In the genomic region with DNA sequence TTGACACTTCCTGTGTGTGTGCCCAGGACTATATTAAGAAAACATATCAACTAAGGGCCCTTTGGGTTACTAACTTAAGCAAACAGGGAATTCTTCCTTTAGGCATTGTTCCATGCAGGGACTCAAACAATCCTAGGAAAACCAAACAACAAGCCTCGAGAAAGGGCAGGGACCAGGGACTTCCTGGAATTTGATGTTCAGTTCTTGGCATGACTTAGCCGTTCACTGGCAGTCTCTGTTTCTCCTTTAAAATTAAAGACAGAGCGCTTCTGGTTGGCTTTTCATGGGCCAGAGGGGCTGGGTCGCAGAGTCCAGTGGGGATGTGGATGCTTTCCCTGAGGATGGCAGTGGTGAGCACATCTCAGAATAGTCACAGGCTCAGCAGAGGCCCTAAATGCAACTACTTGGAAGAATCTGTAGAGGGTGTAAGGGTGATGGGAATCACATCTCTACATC, we compare ENCODE assay signal across 15 cellular contexts. TPM values are rescaled to one million over a fixed set of nuclear protein-coding genes. Genes with fewer than 3 reads are reported as not detected.
DNase-seq lines count a peak whose midpoint lies in the region; ATAC-seq, FAIRE-seq and TF ChIP-seq lines count a peak whose summit lies in the region.
"Had no signal": no experiment of that assay in that cellular context is flagged by ENCODE, and none has a peak within 500 bp of the region (broad histone marks: within the 10 kb centered on the region; RNA-seq: fewer than 3 reads in every experiment).

No MANE protein-coding gene starts in this region.

- no peak for TF ChIP-seq EP300 in A549 (IDR thresholded peaks at IDR 0.05)

- POLR2A ChIA-PET in A549 (lab: Yijun Ruan, JAX), result no interaction called here

- no peak for FAIRE-seq in A549 (lab: Jason Lieb, UNC)

- no peak for TF ChIP-seq RAD21 in A549 (conservative IDR thresholded peaks at IDR 0.05 in 1 of 2, IDR thresholded peaks at IDR 0.05 in 1 of 2)

- 81% methylated on average over 4 of the region's 4 CpGs for WGBS in A549 (ENCODE audit: missing lambda C conversion rate)

- CTCF ChIA-PET in A549 (lab: Yijun Ruan, JAX), result no interaction called here

- H3K4me3 ChIP-seq in A549 (no peak overlapping the region), RWPE2 (ENCODE audit: severe bottlenecking) (no peak overlapping the region)
- H3K4me3 ChIP-seq: colonic mucosa, HAP-1, tibial nerve had no signal

- H3K27me3 ChIP-seq in RWPE2 (ENCODE audit: insufficient read depth, poor library complexity, severe bottlenecking) (no peaks in the 10 kb centered on the region), foreskin keratinocyte (no peaks in the 10 kb centered on the region)
- H3K27me3 ChIP-seq: colonic mucosa, tibial nerve had no signal

- no peak for TF ChIP-seq POLR2A in A549 (IDR thresholded peaks at IDR 0.05; ENCODE audit: low read length)

- DNase-seq in A549 (ENCODE audit: low read depth in 1 of 2, low spot score in 1 of 2), result peak; percentile 28 to 43
- DNase-seq in GM04503 (ENCODE audit: low read depth), result peak; percentile 3
- DNase-seq in RWPE2 (ENCODE audit: low spot score), result no peak
- DNase-seq in foreskin keratinocyte, result no peak
- no peak for DNase-seq in amniotic stem cell (lab: John Stamatoyannopoulos, UW)
- no peak for DNase-seq in effector CD8-positive, alpha-beta T cell (lab: John Stamatoyannopoulos, UW)
- no peak for DNase-seq in NCI-H187 treated with DMSO at 0.1 percent for 48 hours (lab: John Stamatoyannopoulos, UW)
- DNase-seq: activated CD4-positive, alpha-beta T cell treated with anti-CD3 and anti-CD28 coated beads for 1 hour; activated gamma-delta T cell treated with Interleukin-2 at 50 U/mL for 16 hours; colonic mucosa; Kasumi-1; NCI-H510A had no signal

- H3K4me2 ChIP-seq in A549, result no peak overlapping the region

- H3K27ac ChIP-seq in A549 (no peak overlapping the region), RWPE2 (ENCODE audit: poor library complexity, severe bottlenecking) (no peak overlapping the region), foreskin keratinocyte (no peak overlapping the region)
- H3K27ac ChIP-seq: colonic mucosa, tibial nerve had no signal

- no peak for TF ChIP-seq CTCF in A549 (IDR thresholded peaks at IDR 0.05)
- no peak for TF ChIP-seq CTCF in RWPE2 (IDR thresholded peaks at IDR 0.05; ENCODE audit: poor library complexity, severe bottlenecking)
- TF ChIP-seq CTCF in foreskin keratinocyte (conservative IDR thresholded peaks at IDR 0.05), result peak; percentile 29

- ATAC-seq in A549, result peak; percentile 68 to 83; a peak in 5 of 6 replicates
- peak; percentile 54; the same call in 1 of the 3 replicates for ATAC-seq in RWPE2 (ENCODE audit: low read depth)
- no peak for ATAC-seq in foreskin keratinocyte
- no peak for ATAC-seq in HG03159 (IDR thresholded peaks at IDR 0.05; ENCODE audit: unreplicated experiment)

- H3K4me1 ChIP-seq in A549 (no peaks in the 10 kb centered on the region), RWPE2 (ENCODE audit: insufficient read depth, poor library complexity, severe bottlenecking) (no peaks in the 10 kb centered on the region), foreskin keratinocyte (no peaks in the 10 kb centered on the region)
- H3K4me1 ChIP-seq: colonic mucosa, HAP-1, tibial nerve had no signal

- H3K9me3 ChIP-seq in A549 (no peaks in the 10 kb centered on the region), RWPE2 (ENCODE audit: severe bottlenecking) (no peaks in the 10 kb centered on the region)
- H3K9me3 ChIP-seq: colonic mucosa, HAP-1, tibial nerve had no signal

- no peaks in the 10 kb centered on the region for H3K36me3 ChIP-seq in RWPE2 (ENCODE audit: low read depth)
- H3K36me3 ChIP-seq: colonic mucosa, tibial nerve had no signal

TF ChIP-seq in A549, 52 proteins besides CTCF, POLR2A, EP300 and RAD21:
- TF ChIP-seq CEBPB (IDR thresholded peaks at IDR 0.05) (no peak), ESRRA (IDR thresholded peaks at IDR 0.05; ENCODE audit: borderline replicate concordance, low read length) (no peak), HOXA7 (CRISPR knock-in tag; IDR thresholded peaks at IDR 0.05) (no peak), FOXS1 (CRISPR knock-in tag; IDR thresholded peaks at IDR 0.05) (no peak), MAZ (IDR thresholded peaks at IDR 0.05; ENCODE audit: borderline replicate concordance, low read depth, low read length) (no peak), POLR2AphosphoS2 (conservative IDR thresholded peaks at IDR 0.05; ENCODE audit: low read length) (no peak), KDM1A (IDR thresholded peaks at IDR 0.05; ENCODE audit: low read depth) (no peak), ZNF302 (CRISPR knock-in tag; IDR thresholded peaks at IDR 0.05) (no peak), HOXB5 (CRISPR knock-in tag; IDR thresholded peaks at IDR 0.05) (no peak), JUN (IDR thresholded peaks at IDR 0.05) (no peak)
- TF ChIP-seq, protein P1, sequence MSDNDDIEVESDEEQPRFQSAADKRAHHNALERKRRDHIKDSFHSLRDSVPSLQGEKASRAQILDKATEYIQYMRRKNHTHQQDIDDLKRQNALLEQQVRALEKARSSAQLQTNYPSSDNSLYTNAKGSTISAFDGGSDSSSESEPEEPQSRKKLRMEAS (IDR thresholded peaks at IDR 0.05), result no peak
- TF ChIP-seq, protein P2, sequence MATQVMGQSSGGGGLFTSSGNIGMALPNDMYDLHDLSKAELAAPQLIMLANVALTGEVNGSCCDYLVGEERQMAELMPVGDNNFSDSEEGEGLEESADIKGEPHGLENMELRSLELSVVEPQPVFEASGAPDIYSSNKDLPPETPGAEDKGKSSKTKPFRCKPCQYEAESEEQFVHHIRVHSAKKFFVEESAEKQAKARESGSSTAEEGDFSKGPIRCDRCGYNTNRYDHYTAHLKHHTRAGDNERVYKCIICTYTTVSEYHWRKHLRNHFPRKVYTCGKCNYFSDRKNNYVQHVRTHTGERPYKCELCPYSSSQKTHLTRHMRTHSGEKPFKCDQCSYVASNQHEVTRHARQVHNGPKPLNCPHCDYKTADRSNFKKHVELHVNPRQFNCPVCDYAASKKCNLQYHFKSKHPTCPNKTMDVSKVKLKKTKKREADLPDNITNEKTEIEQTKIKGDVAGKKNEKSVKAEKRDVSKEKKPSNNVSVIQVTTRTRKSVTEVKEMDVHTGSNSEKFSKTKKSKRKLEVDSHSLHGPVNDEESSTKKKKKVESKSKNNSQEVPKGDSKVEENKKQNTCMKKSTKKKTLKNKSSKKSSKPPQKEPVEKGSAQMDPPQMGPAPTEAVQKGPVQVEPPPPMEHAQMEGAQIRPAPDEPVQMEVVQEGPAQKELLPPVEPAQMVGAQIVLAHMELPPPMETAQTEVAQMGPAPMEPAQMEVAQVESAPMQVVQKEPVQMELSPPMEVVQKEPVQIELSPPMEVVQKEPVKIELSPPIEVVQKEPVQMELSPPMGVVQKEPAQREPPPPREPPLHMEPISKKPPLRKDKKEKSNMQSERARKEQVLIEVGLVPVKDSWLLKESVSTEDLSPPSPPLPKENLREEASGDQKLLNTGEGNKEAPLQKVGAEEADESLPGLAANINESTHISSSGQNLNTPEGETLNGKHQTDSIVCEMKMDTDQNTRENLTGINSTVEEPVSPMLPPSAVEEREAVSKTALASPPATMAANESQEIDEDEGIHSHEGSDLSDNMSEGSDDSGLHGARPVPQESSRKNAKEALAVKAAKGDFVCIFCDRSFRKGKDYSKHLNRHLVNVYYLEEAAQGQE (IDR thresholded peaks at IDR 0.05), result no peak
- TF ChIP-seq, protein P3, sequence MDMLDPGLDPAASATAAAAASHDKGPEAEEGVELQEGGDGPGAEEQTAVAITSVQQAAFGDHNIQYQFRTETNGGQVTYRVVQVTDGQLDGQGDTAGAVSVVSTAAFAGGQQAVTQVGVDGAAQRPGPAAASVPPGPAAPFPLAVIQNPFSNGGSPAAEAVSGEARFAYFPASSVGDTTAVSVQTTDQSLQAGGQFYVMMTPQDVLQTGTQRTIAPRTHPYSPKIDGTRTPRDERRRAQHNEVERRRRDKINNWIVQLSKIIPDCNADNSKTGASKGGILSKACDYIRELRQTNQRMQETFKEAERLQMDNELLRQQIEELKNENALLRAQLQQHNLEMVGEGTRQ (IDR thresholded peaks at IDR 0.05), result no peak

RNA-seq across cellular contexts. Expression of a gene that starts 35.2 kb away (rescaled TPM):
- polyA plus RNA-seq in A549 (2011; rRNA removed) (7.2 and 10.5 TPM in 2 replicates), A549 (2017; fragmentation: RNase III; extraction: RNeasy Plus Mini Kit Qiagen cat#74134 plus additional on column Dnase treatment) (2.6 to 2.8 TPM (median 2.7 TPM) in 3 replicates), foreskin keratinocyte (0.69 and 2.0 TPM in 2 replicates)
- polyA plus RNA-seq in A549 (2012; cell fraction: cytosol; rRNA removed), result 4.9 and 5.8 TPM in 2 replicates
- 7.9 and 9.8 TPM in 2 replicates for polyA plus RNA-seq in A549 (2012; cell fraction: nucleus; rRNA removed)
- 35.6 and 39.3 TPM in 2 replicates for polyA minus RNA-seq in A549 (2011; rRNA and poly(A)+ RNA removed)
- total RNA-seq in foreskin keratinocyte, result 1.3 and 2.6 TPM in 2 replicates

RNA-seq across cellular contexts. Expression of a gene that starts 35.4 kb away (rescaled TPM):
- polyA plus RNA-seq in A549 (2011; rRNA removed) (16.9 and 17.4 TPM in 2 replicates), A549 (2017; fragmentation: RNase III; extraction: RNeasy Plus Mini Kit Qiagen cat#74134 plus additional on column Dnase treatment) (9.1 to 11.2 TPM (median 10.9 TPM) in 3 replicates), foreskin keratinocyte (14.4 and 16.7 TPM in 2 replicates)
- polyA plus RNA-seq in A549 (2012; cell fraction: cytosol; rRNA removed), result 12.0 and 16.4 TPM in 2 replicates
- 6.3 and 6.7 TPM in 2 replicates for polyA plus RNA-seq in A549 (2012; cell fraction: nucleus; rRNA removed)
- polyA minus RNA-seq in A549 (2011; rRNA and poly(A)+ RNA removed), result 25.4 and 30.2 TPM in 2 replicates
- total RNA-seq in foreskin keratinocyte, result 25.1 and 26.0 TPM in 2 replicates

Comparison
In these comparisons a context has a peak if more than half of its experiments do, and no peak if none do; other contexts are left out.
1. ATAC-seq: peak in A549 (2 of 2) and RWPE2 (single experiment); none in foreskin keratinocyte (single experiment) and HG03159 (single experiment).
2. DNase-seq: peak in A549 (2 of 2) and GM04503 (single experiment); none in RWPE2 (single experiment), foreskin keratinocyte (0 of 2), amniotic stem cell (single experiment), effector CD8-positive, alpha-beta T cell (single experiment) and NCI-H187 treated with DMSO at 0.1 percent for 48 hours (single experiment).